Comparison of ENCODE assay signal across 8 cellular contexts in genomic region chr13:48232420-48233096, GRCh38. TPM values are rescaled to one million over a fixed set of nuclear protein-coding genes. Genes with fewer than 3 reads are reported as not detected.
DNase-seq lines count a peak whose midpoint lies in the region; ATAC-seq and TF ChIP-seq lines count a peak whose summit lies in the region.

No MANE protein-coding gene starts in this region.

- H3K36me3 Mint-ChIP-seq in CD4-positive, CD25-positive, alpha-beta regulatory T cell: peaks cover 26% of the 10 kb centered on the region

- peaks cover 14% of the 10 kb centered on the region for H3K27me3 Mint-ChIP-seq in CD4-positive, CD25-positive, alpha-beta regulatory T cell

- peak overlapping the region; percentile 97 for H3K4me2 ChIP-seq in Karpas-422 (ENCODE audit: low read depth, low read length, poor library complexity, severe bottlenecking)

- intact Hi-C loops in left lung (cut with DNase I): no loop called here

- H3K4me1 ChIP-seq in CD4-positive, CD25-positive, alpha-beta regulatory T cell (ENCODE audit: control insufficient read depth, insufficient read depth, low read length, poor library complexity, severe bottlenecking): peaks cover 47% of the 10 kb centered on the region
- H3K4me1 ChIP-seq in Karpas-422 (ENCODE audit: low read length) (peaks cover 45% of the 10 kb centered on the region), left lung (peaks cover 14 to 39% of the 10 kb centered on the region in 2 donors)

- H3K4me1 Mint-ChIP-seq in CD4-positive, CD25-positive, alpha-beta regulatory T cell: peaks cover 8 to 60% (median 49%) of the 10 kb centered on the region in 4 donors

- peak overlapping the region; percentile 97 to 100 (median 98) for H3K4me3 Mint-ChIP-seq in CD4-positive, CD25-positive, alpha-beta regulatory T cell

- H3K9me3 Mint-ChIP-seq in CD4-positive, CD25-positive, alpha-beta regulatory T cell: no peaks in the 10 kb centered on the region

- TF ChIP-seq CTCF in left lung (IDR thresholded peaks at IDR 0.05): no peak

- H3K27ac ChIP-seq in CD4-positive, CD25-positive, alpha-beta regulatory T cell (ENCODE audit: insufficient read depth, low read length, poor library complexity, severe bottlenecking): peak overlapping the region; percentile 92
- no peak overlapping the region for H3K27ac ChIP-seq in Karpas-422 (ENCODE audit: low read length)
- peak overlapping the region; percentile 99 to 100 for H3K27ac ChIP-seq in left lung

- no peaks in the 10 kb centered on the region for H4K20me1 ChIP-seq in Karpas-422 (ENCODE audit: insufficient read depth, low read depth, low read length)

- peaks cover 2% of the 10 kb centered on the region for H3K27me3 ChIP-seq in CD4-positive, CD25-positive, alpha-beta regulatory T cell (ENCODE audit: control insufficient read depth, insufficient read depth, low read length)
- no peaks in the 10 kb centered on the region for H3K27me3 ChIP-seq in Karpas-422 (ENCODE audit: low read length)
- no peaks in the 10 kb centered on the region for H3K27me3 ChIP-seq in left lung

- peak overlapping the region; percentile 98 to 99 (median 98) for H3K27ac Mint-ChIP-seq in CD4-positive, CD25-positive, alpha-beta regulatory T cell

- no peaks in the 10 kb centered on the region for H3K9me3 ChIP-seq in CD4-positive, CD25-positive, alpha-beta regulatory T cell (ENCODE audit: control insufficient read depth in 2 of 2, low read length in 2 of 2)
- H3K9me3 ChIP-seq in Karpas-422 (ENCODE audit: low read length): no peaks in the 10 kb centered on the region
- H3K9me3 ChIP-seq in left lung: no peaks in the 10 kb centered on the region

- no peak for DNase-seq in CD4-positive, CD25-positive, alpha-beta regulatory T cell
- DNase-seq in Karpas-422 (no peak), left lung (no peak), superior temporal gyrus (ENCODE audit: extremely low spot score) (peak; percentile 66), NCI-H2081 treated with DMSO at 0.1 percent for 48 hours (lab: John Stamatoyannopoulos, UW) (no peak), midbrain (lab: John Stamatoyannopoulos, UW) (no peak)
- DNase-seq in central memory CD4-positive, alpha-beta T cell: peak; percentile 45

- ATAC-seq in CD4-positive, CD25-positive, alpha-beta regulatory T cell (ENCODE audit: low read depth in 2 of 2): peak in 1 of 2 donors; percentile 19
- peak; percentile 21 for ATAC-seq in GM19455 (IDR thresholded peaks at IDR 0.05; ENCODE audit: unreplicated experiment)
- ATAC-seq in left lung: peak; percentile 29

- H3K4me3 ChIP-seq in CD4-positive, CD25-positive, alpha-beta regulatory T cell (ENCODE audit: low read depth, low read length): peak overlapping the region; percentile 90
- H3K4me3 ChIP-seq in Karpas-422 (ENCODE audit: low read length) (peak overlapping the region; percentile 94), left lung (peak overlapping the region; percentile 68 to 97)

- peaks cover 8% of the 10 kb centered on the region for H3K36me3 ChIP-seq in CD4-positive, CD25-positive, alpha-beta regulatory T cell (ENCODE audit: control insufficient read depth, insufficient read depth, low read length)
- H3K36me3 ChIP-seq in Karpas-422 (ENCODE audit: insufficient read depth, low read length) (no peaks in the 10 kb centered on the region), left lung (no peaks in the 10 kb centered on the region)

- peak overlapping the region; percentile 92 for H3K9ac ChIP-seq in Karpas-422 (ENCODE audit: low read length)

- no peaks in the 10 kb centered on the region for H3K9me2 ChIP-seq in Karpas-422 (replicated peaks; ENCODE audit: insufficient read depth, low read length)

- H2AFZ ChIP-seq in Karpas-422 (ENCODE audit: low read length): peak overlapping the region; percentile 85

- H3K79me2 ChIP-seq in Karpas-422 (ENCODE audit: low read length): peaks cover 44% of the 10 kb centered on the region

RNA-seq across cellular contexts. Expression of gene ITM2B, which starts 0.4 kb away (rescaled TPM):
- 324 TPM for total RNA-seq in CD4-positive, CD25-positive, alpha-beta regulatory T cell
- polyA plus RNA-seq in CD4-positive, CD25-positive, alpha-beta regulatory T cell: 1,000 to 10,000 TPM; 1,031 to 1,148 (median 1,078) TPM
- total RNA-seq in Karpas-422 (2014; rRNA removed; shearing (Covaris generic); ENCODE audit: low replicate concordance): 56.4 and 120 TPM in 2 replicates
- total RNA-seq in left lung: 100 to 1,000 TPM; 581 to 609 TPM

Comparison
In these comparisons a context has a peak if more than half of its experiments do, and no peak if none do; other contexts are left out.
1. DNase-seq: peak in central memory CD4-positive, alpha-beta T cell (single experiment) and superior temporal gyrus (single experiment); none in CD4-positive, CD25-positive, alpha-beta regulatory T cell (0 of 3), Karpas-422 (single experiment), left lung (0 of 2), NCI-H2081 treated with DMSO at 0.1 percent for 48 hours (single experiment) and midbrain (single experiment).
2. Peak in every context shown above with its lines, with median percentiles within 50 percentile points of each other: H3K4me3 ChIP-seq.